ENCODE assay signal across 2 cellular contexts in genomic region chr16:49055824-49056545, GRCh38.
TF ChIP-seq lines count a peak whose summit lies in the region.

No MANE protein-coding gene starts in this region.

TF ChIP-seq in GM23338, 12 proteins besides CTCF, POLR2A, EP300 and RAD21:
- TF ChIP-seq ZNF462 (CRISPR knock-in tag; IDR thresholded peaks at IDR 0.05), result no peak
- no peak for TF ChIP-seq REST (IDR thresholded peaks at IDR 0.05; ENCODE audit: unreplicated experiment)
- no peak for TF ChIP-seq EZH2 (IDR thresholded peaks at IDR 0.05; ENCODE audit: low read depth, unreplicated experiment)
- no peak for TF ChIP-seq CREB1 (CRISPR knock-in tag; IDR thresholded peaks at IDR 0.05; ENCODE audit: low read depth)
- TF ChIP-seq NANOG (IDR thresholded peaks at IDR 0.05; ENCODE audit: borderline replicate concordance), result no peak
- TF ChIP-seq ZNF331 (CRISPR knock-in tag; IDR thresholded peaks at IDR 0.05; ENCODE audit: low read depth), result no peak
- TF ChIP-seq ETS1 (IDR thresholded peaks at IDR 0.05), result no peak
- no peak for TF ChIP-seq STAT1 (IDR thresholded peaks at IDR 0.05; ENCODE audit: unreplicated experiment)
- TF ChIP-seq ZNF114 (CRISPR knock-in tag; IDR thresholded peaks at IDR 0.05), result no peak
- no peak for TF ChIP-seq POLR2AphosphoS5 (IDR thresholded peaks at IDR 0.05; ENCODE audit: low read depth)
- no peak for TF ChIP-seq EZH2phosphoT487 (IDR thresholded peaks at IDR 0.05; ENCODE audit: unreplicated experiment)

TF ChIP-seq in H1, 55 proteins besides CTCF, POLR2A, EP300 and RAD21:
- TF ChIP-seq RBBP5 (IDR thresholded peaks at IDR 0.05; ENCODE audit: borderline replicate concordance, low read depth, low read length), result no peak
- no peak for TF ChIP-seq KDM1A (IDR thresholded peaks at IDR 0.05; ENCODE audit: borderline replicate concordance, low read length)
- TF ChIP-seq MAFK (IDR thresholded peaks at IDR 0.05; ENCODE audit: low read depth, low read length), result no peak
- no peak for TF ChIP-seq POLR2AphosphoS5 (IDR thresholded peaks at IDR 0.05; ENCODE audit: low read depth, low read length)
